25 cellular contexts compared by ENCODE assay signal in the genomic region with DNA sequence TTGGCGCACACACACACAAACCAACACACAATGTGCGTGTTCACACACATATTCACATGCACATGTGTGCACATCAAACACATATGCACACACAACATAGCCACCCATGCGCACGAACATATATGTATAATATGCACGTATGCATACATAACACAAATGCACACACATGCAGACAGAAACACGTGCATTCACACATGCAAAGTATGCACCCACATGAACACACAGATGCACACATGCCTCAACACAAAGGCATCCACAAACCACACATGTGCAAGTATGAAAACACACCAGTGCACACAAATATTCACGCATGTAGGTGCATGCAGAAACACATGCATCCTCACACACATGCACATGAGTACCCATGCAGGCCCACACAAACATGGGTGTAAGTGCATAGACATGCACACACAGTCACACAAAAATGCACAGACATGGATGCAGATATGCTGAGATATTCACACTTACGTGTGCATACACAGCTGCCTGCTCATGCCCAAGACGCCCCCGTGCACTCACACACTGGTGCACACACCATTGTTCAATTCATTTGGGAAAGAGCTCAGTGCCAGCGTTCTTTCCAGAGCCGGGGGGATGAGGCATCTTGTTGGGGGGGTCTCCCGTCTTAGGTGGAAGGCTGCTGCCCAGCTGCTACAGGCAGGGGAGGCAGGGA. TPM values are rescaled to one million over a fixed set of nuclear protein-coding genes. Genes with fewer than 3 reads are reported as not detected.
"Had no signal": no experiment of that assay in that cellular context is flagged by ENCODE, and none has a peak within 500 bp of the region (broad histone marks: within the 10 kb centered on the region; RNA-seq: fewer than 3 reads in every experiment).

No MANE protein-coding gene starts in this region.

- H3K27me3 ChIP-seq: ovary, right atrium auricular region, testis, tibial artery had no signal

- DNase-seq: hypothalamus; immature natural killer cell; kidney; left colon; left lung; lower lobe of right lung; mammary epithelial cell; mesenchymal stem cell; naive thymus-derived CD8-positive, alpha-beta T cell; ovary; stimulated activated CD4-positive, alpha-beta T cell treated with anti-CD3 and anti-CD28 coated beads, Interleukin-12 subunit alpha, Interleukin-12 subunit beta, amount 100 ng/mL, for 4 hours; stimulated activated CD4-positive, alpha-beta T cell treated with anti-CD3 and anti-CD28 coated beads, Interleukin-15, amount 100 ng/mL, for 24 hours; stimulated activated CD4-positive, alpha-beta T cell treated with anti-CD3 and anti-CD28 coated beads, Interleukin-2, amount 100 ng/mL, for 24 hours; stimulated activated CD4-positive, alpha-beta T cell treated with anti-CD3 and anti-CD28 coated beads, Interleukin-4, amount 100 ng/mL, for 1 hour; stimulated activated naive B cell treated with anti-CD40 and anti-IgM and Interleukin-4, amounts not matched to agents 10 μg/mL and 1 μg/mL and 100 μg/mL, for 72 hours; stimulated activated naive CD8-positive, alpha-beta T cell treated with anti-CD3 and anti-CD28 coated beads, Interleukin-15, Interleukin-2, amounts not matched to agents 100 U/mL and 50 U/mL, for 24 hours; stomach; testis; tibial artery; trophoblast cell; upper lobe of right lung had no signal

- H3K4me3 ChIP-seq: left lung, lower lobe of right lung, ovary, right atrium auricular region, skin epidermis, stomach, testis, tibial artery, upper lobe of right lung had no signal

- ATAC-seq: left colon; left lung; lower lobe of right lung; naive thymus-derived CD8-positive, alpha-beta T cell; sciatic nerve; stimulated activated naive B cell treated with anti-CD40 and anti-IgM and Interleukin-4, amounts not matched to agents 10 μg/mL and 1 μg/mL and 100 μg/mL, for 72 hours; stimulated activated naive CD8-positive, alpha-beta T cell treated with anti-CD3 and anti-CD28 coated beads, Interleukin-15, Interleukin-2, amounts not matched to agents 100 U/mL and 50 U/mL, for 24 hours; upper lobe of right lung had no signal

- H3K27ac ChIP-seq: left lung, lower lobe of right lung, ovary, right atrium auricular region, skin epidermis, stomach, testis, upper lobe of right lung had no signal

- FAIRE-seq: islet of Langerhans, kidney had no signal

- H3K9me3 ChIP-seq: left lung, lower lobe of right lung, ovary, right atrium auricular region, stomach, testis, tibial artery, upper lobe of right lung had no signal

- H3K4me1 ChIP-seq: left lung, lower lobe of right lung, right atrium auricular region, upper lobe of right lung had no signal

- H3K36me3 ChIP-seq: left lung, ovary, right atrium auricular region, upper lobe of right lung had no signal

RNA-seq across cellular contexts. Expression of gene ARHGEF16, which starts 52.7 kb away (rescaled TPM):
- polyA plus RNA-seq: immature natural killer cell; naive thymus-derived CD8-positive, alpha-beta T cell had no signal
